In genomic region chr4:157221426-157221894, GRCh38 we compare ENCODE assay signal across 13 cellular contexts. TPM values are rescaled to one million over a fixed set of nuclear protein-coding genes. Genes with fewer than 3 reads are reported as not detected.
DNase-seq lines count a peak whose midpoint lies in the region; ATAC-seq and TF ChIP-seq lines count a peak whose summit lies in the region.
"Had no signal": no experiment of that assay in that cellular context is flagged by ENCODE, and none has a peak within 500 bp of the region (broad histone marks: within the 10 kb centered on the region; RNA-seq: fewer than 3 reads in every experiment).

No MANE protein-coding gene starts in this region.

- no peak overlapping the region for H2AFZ ChIP-seq in hepatocyte

- H3K4me2 ChIP-seq in hepatocyte, result peak overlapping the region; percentile 88

- H3K36me3 ChIP-seq in ES-I3 (ENCODE audit: insufficient read depth, low read length), result no peaks in the 10 kb centered on the region
- H3K36me3 ChIP-seq in WERI-Rb-1, result peaks cover 2% of the 10 kb centered on the region; the same call in 1 of the 2 replicates
- no peaks in the 10 kb centered on the region for H3K36me3 ChIP-seq in hepatocyte (replicated peaks; ENCODE audit: insufficient read depth, low read depth)

- WGBS in hepatocyte (ENCODE audit: low lambda C conversion rate, missing lambda C conversion rate), result 10% methylated on average over 24 of the region's 24 CpGs

- H3K27ac ChIP-seq in WERI-Rb-1 (no peak overlapping the region), hepatocyte (no peak overlapping the region)

- peak overlapping the region; percentile 90 for H3K4me3 Mint-ChIP-seq in progenitor cell of endocrine pancreas (ENCODE audit: low read depth)
- H3K4me3 Mint-ChIP-seq: CD8-positive, alpha-beta T cell; memory B cell had no signal

- H4K20me1 ChIP-seq in hepatocyte (ENCODE audit: insufficient read depth, poor library complexity, severe bottlenecking), result no peaks in the 10 kb centered on the region

- H3K9ac ChIP-seq in ES-I3 (ENCODE audit: low read depth, low read length), result peak overlapping the region; percentile 75; the same call in 1 of the 2 replicates

- H3K4me1 ChIP-seq in ES-I3 (ENCODE audit: insufficient read depth, low read length) (no peaks in the 10 kb centered on the region), hepatocyte (ENCODE audit: insufficient read depth) (no peaks in the 10 kb centered on the region)

- H3K27ac Mint-ChIP-seq in progenitor cell of endocrine pancreas, result peak overlapping the region; percentile 73
- H3K27ac Mint-ChIP-seq: CD8-positive, alpha-beta T cell; memory B cell had no signal

- ATAC-seq in HG03378 (IDR thresholded peaks at IDR 0.05; ENCODE audit: unreplicated experiment) (no peak), HG03432 (IDR thresholded peaks at IDR 0.05; ENCODE audit: unreplicated experiment) (no peak)
- ATAC-seq: CD8-positive, alpha-beta T cell; PC-3 had no signal

- H3K4me3 ChIP-seq in WERI-Rb-1 (ENCODE audit: low read depth, low read length) (peak overlapping the region; percentile 86), hepatocyte (no peak overlapping the region)

- H3K79me2 ChIP-seq in hepatocyte, result no peaks in the 10 kb centered on the region

- no peaks in the 10 kb centered on the region for H3K9me2 ChIP-seq in hepatocyte (replicated peaks; ENCODE audit: insufficient read depth)

- no peaks in the 10 kb centered on the region for H3K9me3 ChIP-seq in ES-I3 (ENCODE audit: control insufficient read depth, insufficient read depth, low read length)
- H3K9me3 ChIP-seq in WERI-Rb-1 (ENCODE audit: severe bottlenecking), result no peaks in the 10 kb centered on the region
- H3K9me3 ChIP-seq in hepatocyte (ENCODE audit: low read depth), result no peaks in the 10 kb centered on the region

- H3K9me3 Mint-ChIP-seq in progenitor cell of endocrine pancreas (ENCODE audit: low read depth), result no peaks in the 10 kb centered on the region

- peaks cover 2% of the 10 kb centered on the region for H3K27me3 ChIP-seq in WERI-Rb-1 (ENCODE audit: insufficient read depth, low read depth, severe bottlenecking)
- H3K27me3 ChIP-seq in hepatocyte, result peaks cover 55% of the 10 kb centered on the region

- peaks cover 63% of the 10 kb centered on the region for H3K27me3 Mint-ChIP-seq in progenitor cell of endocrine pancreas

- TF ChIP-seq CTCF in WERI-Rb-1 (IDR thresholded peaks at IDR 0.05; ENCODE audit: low read depth, low read length) (no peak), hepatocyte (IDR thresholded peaks at IDR 0.05; ENCODE audit: poor library complexity) (no peak), progenitor cell of endocrine pancreas (IDR thresholded peaks at IDR 0.05; ENCODE audit: unreplicated experiment) (no peak)

- peaks cover 14% of the 10 kb centered on the region for H3K4me1 Mint-ChIP-seq in progenitor cell of endocrine pancreas (ENCODE audit: low read depth)
- H3K4me1 Mint-ChIP-seq: memory B cell had no signal

- H3K36me3 Mint-ChIP-seq in progenitor cell of endocrine pancreas (ENCODE audit: insufficient read depth), result no peaks in the 10 kb centered on the region
- H3K36me3 Mint-ChIP-seq: CD8-positive, alpha-beta T cell; memory B cell had no signal

- no peak for DNase-seq in WERI-Rb-1
- no peak for DNase-seq in hepatocyte (ENCODE audit: low spot score)
- no peak for DNase-seq in progenitor cell of endocrine pancreas (ENCODE audit: low spot score, unreplicated experiment)
- no peak for DNase-seq in EL
- no peak for DNase-seq in SKM-1 (lab: John Stamatoyannopoulos, UW; ENCODE audit: unreplicated experiment)
- DNase-seq: CD8-positive, alpha-beta T cell; NCI-H1694 treated with DMSO at 0.1 percent for 48 hours; PC-3; T-helper 9 cell had no signal

RNA-seq across cellular contexts. Expression of gene GRIA2, which starts 0.9 kb away (rescaled TPM):
- total RNA-seq in hepatocyte (1.5 and 4.2 TPM in 2 replicates), progenitor cell of endocrine pancreas (2.3 and 2.5 TPM in 2 replicates)
- polyA plus RNA-seq in hepatocyte, result 0.46 and 1.5 TPM in 2 replicates
- total RNA-seq: CD8-positive, alpha-beta T cell; PC-3 had no signal
